ENCODE assay signal across 13 cellular contexts in the genomic region with DNA sequence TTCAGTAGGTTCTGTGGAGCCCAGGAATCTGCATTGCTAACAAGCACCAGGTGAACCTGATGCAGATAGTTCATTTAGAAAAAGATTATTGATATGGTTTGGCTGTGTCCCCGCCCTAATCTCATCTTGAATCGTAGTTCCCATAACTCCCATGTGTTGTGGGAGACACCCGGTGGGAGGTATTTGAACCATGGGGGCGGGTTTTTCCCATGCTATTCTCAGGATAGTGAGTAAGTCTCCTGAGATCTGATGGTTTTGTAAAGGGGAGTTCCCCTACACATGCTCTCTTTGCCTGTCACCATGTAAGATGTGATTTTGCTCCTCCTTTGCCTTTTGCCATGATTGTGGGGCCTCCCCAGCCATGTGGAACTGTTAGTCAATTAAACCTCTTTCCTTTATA.
A peak's percentile ranks its signal among the peaks of the same experiment; 100 is the strongest.
DNase-seq lines count a peak whose midpoint lies in the region; ATAC-seq lines count a peak whose summit lies in the region.
"Had no signal": no experiment of that assay in that cellular context is flagged by ENCODE, and none has a peak within 500 bp of the region (broad histone marks: within the 10 kb centered on the region; RNA-seq: fewer than 3 reads in every experiment).

No MANE protein-coding gene starts in this region.

- DNase-seq in SK-MEL-5 (ENCODE audit: low read depth, low spot score) (peak; percentile 2), HCEC 1CT (no peak), GM19240 (ENCODE audit: insufficient read length, low spot score) (no peak)
- peak; percentile 81 for DNase-seq in stimulated activated CD4-positive, alpha-beta T cell treated with anti-CD3 and anti-CD28 coated beads, Interleukin-1b, Interleukin-23, amount 100 ng/mL, for 48 hours
- DNase-seq: effector memory CD4-positive, alpha-beta T cell; KG1; NCI-H1694 treated with DMSO at 0.1 percent for 48 hours; NCI-H69 had no signal

- peak; percentile 28 for ATAC-seq in GM18861 (IDR thresholded peaks at IDR 0.05; ENCODE audit: unreplicated experiment)
- ATAC-seq in GM21717 (IDR thresholded peaks at IDR 0.05; ENCODE audit: unreplicated experiment), result peak; percentile 46
- ATAC-seq in GM18520 (IDR thresholded peaks at IDR 0.05; ENCODE audit: unreplicated experiment), result no peak
- ATAC-seq: gastroesophageal sphincter, Right ventricle myocardium inferior had no signal

- in situ Hi-C loops in SK-MEL-5 (cut with HindIII; ENCODE audit: low pct_unique_long_range_greater_than_20kb, low sequenced_read_pairs), result no loop called here

Comparison
In these comparisons a context has a peak if more than half of its experiments do, and no peak if none do; other contexts are left out.
1. DNase-seq: peak in SK-MEL-5 (single experiment) and stimulated activated CD4-positive, alpha-beta T cell treated with anti-CD3 and anti-CD28 coated beads, Interleukin-1b, Interleukin-23, amount 100 ng/mL, for 48 hours (single experiment); none in HCEC 1CT (single experiment) and GM19240 (single experiment).